In genomic region chr16:30950516-30951073, GRCh38 we compare ENCODE assay signal across 10 cellular contexts. TPM values are rescaled to one million over a fixed set of nuclear protein-coding genes. Genes with fewer than 3 reads are reported as not detected.
DNase-seq lines count a peak whose midpoint lies in the region; ATAC-seq and TF ChIP-seq lines count a peak whose summit lies in the region.
"Had no signal": no experiment of that assay in that cellular context is flagged by ENCODE, and none has a peak within 500 bp of the region (broad histone marks: within the 10 kb centered on the region; RNA-seq: fewer than 3 reads in every experiment).

No MANE protein-coding gene starts in this region.

- no peak; the same call in 2 of the 3 replicates for ATAC-seq in RWPE2 (ENCODE audit: low read depth)
- no peak for ATAC-seq in psoas muscle
- ATAC-seq in sciatic nerve: no peak
- ATAC-seq in GM18873 (IDR thresholded peaks at IDR 0.05; ENCODE audit: low FRiP score, unreplicated experiment): no peak
- ATAC-seq in GM19452 (IDR thresholded peaks at IDR 0.05; ENCODE audit: unreplicated experiment): no peak
- no peak for ATAC-seq in GM18909 (IDR thresholded peaks at IDR 0.05; ENCODE audit: poor library complexity, unreplicated experiment)

- H3K9me3 ChIP-seq in ES-I3 (ENCODE audit: control insufficient read depth, insufficient read depth, low read length): no peaks in the 10 kb centered on the region
- no peaks in the 10 kb centered on the region for H3K9me3 ChIP-seq in RWPE2 (ENCODE audit: severe bottlenecking)
- no peaks in the 10 kb centered on the region for H3K9me3 ChIP-seq in esophagus muscularis mucosa
- H3K9me3 ChIP-seq in psoas muscle: no peaks in the 10 kb centered on the region

- H3K27ac ChIP-seq in RWPE2 (ENCODE audit: poor library complexity, severe bottlenecking) (peak overlapping the region; percentile 90), esophagus muscularis mucosa (replicated peaks in 1 of 4) (peak overlapping the region; percentile 91 to 99 (median 92)), psoas muscle (peak overlapping the region; percentile 91)

- H3K4me3 ChIP-seq in RWPE2 (ENCODE audit: severe bottlenecking) (peak overlapping the region; percentile 98), esophagus muscularis mucosa (peak overlapping the region; percentile 83 to 98 (median 96)), psoas muscle (peak overlapping the region; percentile 99)

- H3K4me1 ChIP-seq in ES-I3 (ENCODE audit: insufficient read depth, low read length) (peaks cover 12% of the 10 kb centered on the region; the same call in 1 of the 2 replicates), RWPE2 (ENCODE audit: insufficient read depth, poor library complexity, severe bottlenecking) (peaks cover 5% of the 10 kb centered on the region), esophagus muscularis mucosa (peaks cover 28 to 62% (median 57%) of the 10 kb centered on the region in 4 donors), psoas muscle (peaks cover 19% of the 10 kb centered on the region)

- H3K36me3 ChIP-seq in ES-I3 (ENCODE audit: insufficient read depth, low read length) (no peaks in the 10 kb centered on the region), RWPE2 (ENCODE audit: low read depth) (0 out of 2 replicates have a peak, but pooled peaks cover 3% of the 10 kb centered on the region), esophagus muscularis mucosa (peaks cover 0 to 20% (median 10%) of the 10 kb centered on the region in 4 donors), psoas muscle (ENCODE audit: insufficient read depth in 1 of 2, low read depth in 1 of 2) (no peaks in the 10 kb centered on the region)

- peak overlapping the region; percentile 93; the same call in 1 of the 2 replicates for H3K9ac ChIP-seq in ES-I3 (ENCODE audit: low read depth, low read length)

- intact Hi-C loops in esophagus muscularis mucosa (cut with DNase I): no loop called here
- intact Hi-C loops in psoas muscle (cut with DNase I): no loop called here
- intact Hi-C loops in sciatic nerve (cut with DNase I): no loop called here

- TF ChIP-seq POLR2A in esophagus muscularis mucosa (IDR thresholded peaks at IDR 0.05; ENCODE audit: low read depth): no peak

- WGBS in esophagus muscularis mucosa: 71% methylated on average over 8 of the region's 8 CpGs
- WGBS in psoas muscle, 3 donors: 74 to 76% (median 74%) methylated on average over 7 to 8 of the region's 8 CpGs

- no peak for TF ChIP-seq EP300 in esophagus muscularis mucosa (IDR thresholded peaks at IDR 0.05)

- no peak for DNase-seq in RWPE2 (ENCODE audit: low spot score)
- no peak for DNase-seq in esophagus muscularis mucosa (ENCODE audit: extremely low spot score)
- DNase-seq in psoas muscle: no peak
- no peak for DNase-seq in sciatic nerve (ENCODE audit: low spot score)
- DNase-seq: amniotic stem cell, NCI-H187 had no signal

- TF ChIP-seq CTCF in RWPE2 (IDR thresholded peaks at IDR 0.05; ENCODE audit: poor library complexity, severe bottlenecking) (no peak), esophagus muscularis mucosa (IDR thresholded peaks at IDR 0.05) (no peak), psoas muscle (IDR thresholded peaks at IDR 0.05) (no peak)

- no peaks in the 10 kb centered on the region for H3K27me3 ChIP-seq in RWPE2 (ENCODE audit: insufficient read depth, poor library complexity, severe bottlenecking)
- no peaks in the 10 kb centered on the region for H3K27me3 ChIP-seq in esophagus muscularis mucosa
- no peaks in the 10 kb centered on the region for H3K27me3 ChIP-seq in psoas muscle (ENCODE audit: insufficient read depth in 3 of 3, low read length in 2 of 3)

RNA-seq across cellular contexts. Expression of gene ORAI3, which starts 1.7 kb away (rescaled TPM):
- total RNA-seq in esophagus muscularis mucosa (10 to 100 TPM; 33.0 to 56.5 (median 45.8) TPM), psoas muscle (1 to 10 TPM; 3.6 to 5.8 (median 5.5) TPM), sciatic nerve (21.8 TPM)
- 1 to 10 TPM; 3.5 to 6.0 (median 4.0) TPM for polyA plus RNA-seq in psoas muscle

RNA-seq across cellular contexts. Expression of gene SETD1A, which starts 7.0 kb away (rescaled TPM):
- 10 to 100 TPM in 2 of 4 donors, 1 to 10 TPM in 2; 7.1 to 25.4 (median 9.9) TPM for total RNA-seq in esophagus muscularis mucosa
- 10 to 100 TPM; 13.3 to 19.0 (median 16.2) TPM for total RNA-seq in psoas muscle
- 10 to 100 TPM in 1 of 3 donors, 1 to 10 TPM in 2; 7.9 to 15.9 (median 9.4) TPM for polyA plus RNA-seq in psoas muscle
- 17.8 TPM for total RNA-seq in sciatic nerve

RNA-seq across cellular contexts. Expression of gene FBXL19, which starts 27.2 kb away (rescaled TPM):
- total RNA-seq in esophagus muscularis mucosa (10 to 100 TPM; 12.1 to 28.1 (median 17.7) TPM), psoas muscle (1 to 10 TPM; 3.4 to 4.2 (median 4.1) TPM), sciatic nerve (13.1 TPM)
- 1 to 10 TPM; 2.8 to 5.4 (median 2.8) TPM for polyA plus RNA-seq in psoas muscle

RNA-seq across cellular contexts. Expression of gene HSD3B7, which starts 34.4 kb away (rescaled TPM):
- total RNA-seq in esophagus muscularis mucosa: 10 to 100 TPM; 15.4 to 33.0 (median 17.9) TPM
- 10 to 100 TPM in 1 of 4 donors, 1 to 10 TPM in 3; 3.2 to 12.8 (median 5.4) TPM for total RNA-seq in psoas muscle
- 1 to 10 TPM; 3.5 to 4.9 (median 4.1) TPM for polyA plus RNA-seq in psoas muscle
- 16.3 TPM for total RNA-seq in sciatic nerve

RNA-seq across cellular contexts. Expression of gene CTF1, which starts 54.2 kb away (rescaled TPM):
- total RNA-seq in esophagus muscularis mucosa (10 to 100 TPM in 2 of 4 donors, 1 to 10 TPM in 2; 6.2 to 18.8 (median 10.9) TPM), psoas muscle (10 to 100 TPM in 1 of 4 donors, 1 to 10 TPM in 3; 8.5 to 16.6 (median 9.4) TPM), sciatic nerve (13.3 TPM)
- 1 to 10 TPM; 4.9 to 5.5 (median 5.2) TPM for polyA plus RNA-seq in psoas muscle
